Comparison of ENCODE assay signal across 3 cellular contexts in genomic region chr11:92797874-92798273, GRCh38.
"Had no signal": no experiment of that assay in that cellular context is flagged by ENCODE, and none has a peak within 500 bp of the region (broad histone marks: within the 10 kb centered on the region; RNA-seq: fewer than 3 reads in every experiment).

No MANE protein-coding gene starts in this region.

- H3K4me3 ChIP-seq: GM12878 had no signal

- DNase-seq: GDM1, GF-D8 had no signal
